In genomic region chr1:35641233-35641866, GRCh38 we compare ENCODE assay signal across 1 cellular context.
TF ChIP-seq lines count a peak whose summit lies in the region.

PSMB2 (minus strand) TSS chr1:35641526; CDS start chr1:35641432, 94 bp downstream.

TF ChIP-seq in WTC11, 78 proteins besides CTCF, POLR2A, EP300 and RAD21 (continued from another document and continues in another):
- no peak for TF ChIP-seq ZNF512 (CRISPR knock-in tag; IDR thresholded peaks at IDR 0.05; ENCODE audit: borderline replicate concordance)
- TF ChIP-seq ZNF416 (CRISPR knock-in tag; IDR thresholded peaks at IDR 0.05): no peak
- TF ChIP-seq FOXP4 (CRISPR knock-in tag; IDR thresholded peaks at IDR 0.05): no peak
- no peak for TF ChIP-seq ESRRA (CRISPR knock-in tag; IDR thresholded peaks at IDR 0.05; ENCODE audit: borderline replicate concordance)
- TF ChIP-seq, protein P1, sequence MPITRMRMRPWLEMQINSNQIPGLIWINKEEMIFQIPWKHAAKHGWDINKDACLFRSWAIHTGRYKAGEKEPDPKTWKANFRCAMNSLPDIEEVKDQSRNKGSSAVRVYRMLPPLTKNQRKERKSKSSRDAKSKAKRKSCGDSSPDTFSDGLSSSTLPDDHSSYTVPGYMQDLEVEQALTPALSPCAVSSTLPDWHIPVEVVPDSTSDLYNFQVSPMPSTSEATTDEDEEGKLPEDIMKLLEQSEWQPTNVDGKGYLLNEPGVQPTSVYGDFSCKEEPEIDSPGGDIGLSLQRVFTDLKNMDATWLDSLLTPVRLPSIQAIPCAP (CRISPR knock-in tag; IDR thresholded peaks at IDR 0.05): peak; percentile 81; the same call in 1 of the 2 replicates
- TF ChIP-seq GRHL2 (CRISPR knock-in tag; IDR thresholded peaks at IDR 0.05; ENCODE audit: insufficient replicate concordance, severe bottlenecking): no peak
- TF ChIP-seq ZNF317 (CRISPR knock-in tag; IDR thresholded peaks at IDR 0.05; ENCODE audit: borderline replicate concordance, low read depth): no peak
- TF ChIP-seq, protein P2, sequence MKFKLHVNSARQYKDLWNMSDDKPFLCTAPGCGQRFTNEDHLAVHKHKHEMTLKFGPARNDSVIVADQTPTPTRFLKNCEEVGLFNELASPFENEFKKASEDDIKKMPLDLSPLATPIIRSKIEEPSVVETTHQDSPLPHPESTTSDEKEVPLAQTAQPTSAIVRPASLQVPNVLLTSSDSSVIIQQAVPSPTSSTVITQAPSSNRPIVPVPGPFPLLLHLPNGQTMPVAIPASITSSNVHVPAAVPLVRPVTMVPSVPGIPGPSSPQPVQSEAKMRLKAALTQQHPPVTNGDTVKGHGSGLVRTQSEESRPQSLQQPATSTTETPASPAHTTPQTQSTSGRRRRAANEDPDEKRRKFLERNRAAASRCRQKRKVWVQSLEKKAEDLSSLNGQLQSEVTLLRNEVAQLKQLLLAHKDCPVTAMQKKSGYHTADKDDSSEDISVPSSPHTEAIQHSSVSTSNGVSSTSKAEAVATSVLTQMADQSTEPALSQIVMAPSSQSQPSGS (CRISPR knock-in tag; IDR thresholded peaks at IDR 0.05; ENCODE audit: borderline replicate concordance, low read depth): no peak
- 0 out of 2 replicates have a peak, but pooled peaks have one; percentile 34 for TF ChIP-seq HMGXB4 (CRISPR knock-in tag; IDR thresholded peaks at IDR 0.05)
- TF ChIP-seq, protein P3, sequence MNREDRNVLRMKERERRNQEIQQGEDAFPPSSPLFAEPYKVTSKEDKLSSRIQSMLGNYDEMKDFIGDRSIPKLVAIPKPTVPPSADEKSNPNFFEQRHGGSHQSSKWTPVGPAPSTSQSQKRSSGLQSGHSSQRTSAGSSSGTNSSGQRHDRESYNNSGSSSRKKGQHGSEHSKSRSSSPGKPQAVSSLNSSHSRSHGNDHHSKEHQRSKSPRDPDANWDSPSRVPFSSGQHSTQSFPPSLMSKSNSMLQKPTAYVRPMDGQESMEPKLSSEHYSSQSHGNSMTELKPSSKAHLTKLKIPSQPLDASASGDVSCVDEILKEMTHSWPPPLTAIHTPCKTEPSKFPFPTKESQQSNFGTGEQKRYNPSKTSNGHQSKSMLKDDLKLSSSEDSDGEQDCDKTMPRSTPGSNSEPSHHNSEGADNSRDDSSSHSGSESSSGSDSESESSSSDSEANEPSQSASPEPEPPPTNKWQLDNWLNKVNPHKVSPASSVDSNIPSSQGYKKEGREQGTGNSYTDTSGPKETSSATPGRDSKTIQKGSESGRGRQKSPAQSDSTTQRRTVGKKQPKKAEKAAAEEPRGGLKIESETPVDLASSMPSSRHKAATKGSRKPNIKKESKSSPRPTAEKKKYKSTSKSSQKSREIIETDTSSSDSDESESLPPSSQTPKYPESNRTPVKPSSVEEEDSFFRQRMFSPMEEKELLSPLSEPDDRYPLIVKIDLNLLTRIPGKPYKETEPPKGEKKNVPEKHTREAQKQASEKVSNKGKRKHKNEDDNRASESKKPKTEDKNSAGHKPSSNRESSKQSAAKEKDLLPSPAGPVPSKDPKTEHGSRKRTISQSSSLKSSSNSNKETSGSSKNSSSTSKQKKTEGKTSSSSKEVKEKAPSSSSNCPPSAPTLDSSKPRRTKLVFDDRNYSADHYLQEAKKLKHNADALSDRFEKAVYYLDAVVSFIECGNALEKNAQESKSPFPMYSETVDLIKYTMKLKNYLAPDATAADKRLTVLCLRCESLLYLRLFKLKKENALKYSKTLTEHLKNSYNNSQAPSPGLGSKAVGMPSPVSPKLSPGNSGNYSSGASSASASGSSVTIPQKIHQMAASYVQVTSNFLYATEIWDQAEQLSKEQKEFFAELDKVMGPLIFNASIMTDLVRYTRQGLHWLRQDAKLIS (CRISPR knock-in tag; IDR thresholded peaks at IDR 0.05; ENCODE audit: borderline replicate concordance): no peak
- peak; percentile 96 for TF ChIP-seq NFE2L1 (CRISPR knock-in tag; IDR thresholded peaks at IDR 0.05)
- TF ChIP-seq KAT7 (CRISPR knock-in tag; IDR thresholded peaks at IDR 0.05; ENCODE audit: borderline replicate concordance): no peak
- no peak for TF ChIP-seq PRRX2 (CRISPR knock-in tag; IDR thresholded peaks at IDR 0.05)
- TF ChIP-seq, protein P4, sequence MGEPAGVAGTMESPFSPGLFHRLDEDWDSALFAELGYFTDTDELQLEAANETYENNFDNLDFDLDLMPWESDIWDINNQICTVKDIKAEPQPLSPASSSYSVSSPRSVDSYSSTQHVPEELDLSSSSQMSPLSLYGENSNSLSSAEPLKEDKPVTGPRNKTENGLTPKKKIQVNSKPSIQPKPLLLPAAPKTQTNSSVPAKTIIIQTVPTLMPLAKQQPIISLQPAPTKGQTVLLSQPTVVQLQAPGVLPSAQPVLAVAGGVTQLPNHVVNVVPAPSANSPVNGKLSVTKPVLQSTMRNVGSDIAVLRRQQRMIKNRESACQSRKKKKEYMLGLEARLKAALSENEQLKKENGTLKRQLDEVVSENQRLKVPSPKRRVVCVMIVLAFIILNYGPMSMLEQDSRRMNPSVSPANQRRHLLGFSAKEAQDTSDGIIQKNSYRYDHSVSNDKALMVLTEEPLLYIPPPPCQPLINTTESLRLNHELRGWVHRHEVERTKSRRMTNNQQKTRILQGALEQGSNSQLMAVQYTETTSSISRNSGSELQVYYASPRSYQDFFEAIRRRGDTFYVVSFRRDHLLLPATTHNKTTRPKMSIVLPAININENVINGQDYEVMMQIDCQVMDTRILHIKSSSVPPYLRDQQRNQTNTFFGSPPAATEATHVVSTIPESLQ (CRISPR knock-in tag; IDR thresholded peaks at IDR 0.05): no peak
- TF ChIP-seq NR3C1 (CRISPR knock-in tag; conservative IDR thresholded peaks at IDR 0.05; ENCODE audit: low read depth): no peak
- TF ChIP-seq ETV6 (CRISPR knock-in tag; IDR thresholded peaks at IDR 0.05): peak; percentile 85
- no peak for TF ChIP-seq ZNF423 (CRISPR knock-in tag; IDR thresholded peaks at IDR 0.05)
- peak; percentile 65; the same call in 1 of the 2 replicates for TF ChIP-seq USF1 (CRISPR knock-in tag; IDR thresholded peaks at IDR 0.05)
- TF ChIP-seq TEAD1 (CRISPR knock-in tag; IDR thresholded peaks at IDR 0.05): peak; percentile 90
- TF ChIP-seq CBFB (CRISPR knock-in tag; IDR thresholded peaks at IDR 0.05; ENCODE audit: low read depth): no peak
- no peak for TF ChIP-seq ERG (CRISPR knock-in tag; IDR thresholded peaks at IDR 0.05)
- TF ChIP-seq NR1H2 (CRISPR knock-in tag; IDR thresholded peaks at IDR 0.05): no peak
- peak; percentile 96 for TF ChIP-seq FOXK1 (CRISPR knock-in tag; IDR thresholded peaks at IDR 0.05)
- TF ChIP-seq TEAD4 (CRISPR knock-in tag; IDR thresholded peaks at IDR 0.05): no peak
- no peak for TF ChIP-seq ZNF263 (CRISPR knock-in tag; IDR thresholded peaks at IDR 0.05; ENCODE audit: low read depth)
- no peak for TF ChIP-seq IRF2 (CRISPR knock-in tag; IDR thresholded peaks at IDR 0.05; ENCODE audit: borderline replicate concordance, low read depth)
- no peak for TF ChIP-seq SMAD4 (CRISPR knock-in tag; IDR thresholded peaks at IDR 0.05)
- no peak for TF ChIP-seq PRDM15 (CRISPR knock-in tag; IDR thresholded peaks at IDR 0.05)
- no peak for TF ChIP-seq ELF4 (CRISPR knock-in tag; IDR thresholded peaks at IDR 0.05; ENCODE audit: low read depth)
- no peak; the same call in 1 of the 2 replicates for TF ChIP-seq ATF1 (CRISPR knock-in tag; IDR thresholded peaks at IDR 0.05)
- peak; percentile 91 for TF ChIP-seq SP1 (CRISPR knock-in tag; conservative IDR thresholded peaks at IDR 0.05)
- TF ChIP-seq TCF7 (CRISPR knock-in tag; IDR thresholded peaks at IDR 0.05; ENCODE audit: low read depth): peak; percentile 82; the same call in 1 of the 2 replicates
- TF ChIP-seq NR2C2 (CRISPR knock-in tag; IDR thresholded peaks at IDR 0.05): no peak
